ENCODE assay signal across 11 cellular contexts in the genomic region with DNA sequence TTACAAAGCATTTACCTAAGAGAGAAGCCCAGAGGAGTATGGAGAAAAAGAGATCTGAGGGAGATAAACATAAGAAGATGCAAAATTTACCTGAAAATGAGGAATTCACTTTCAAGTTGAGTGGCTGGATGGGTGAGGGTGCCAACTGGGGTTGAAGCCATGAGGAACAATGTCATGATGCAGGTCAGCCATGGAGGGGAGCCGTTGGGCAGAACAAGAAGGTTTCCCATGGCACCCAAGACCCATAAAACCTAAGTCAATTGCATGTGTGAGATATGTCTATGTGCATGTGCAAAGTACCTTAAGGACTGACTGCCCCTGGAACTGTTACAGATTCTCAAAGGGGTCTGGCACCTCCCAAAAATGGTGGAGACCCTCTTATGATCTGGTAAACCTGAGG. TPM values are rescaled to one million over a fixed set of nuclear protein-coding genes. Genes with fewer than 3 reads are reported as not detected.
DNase-seq lines count a peak whose midpoint lies in the region; ATAC-seq, FAIRE-seq and TF ChIP-seq lines count a peak whose summit lies in the region.
"Had no signal": no experiment of that assay in that cellular context is flagged by ENCODE, and none has a peak within 500 bp of the region (broad histone marks: within the 10 kb centered on the region; RNA-seq: fewer than 3 reads in every experiment).

No MANE protein-coding gene starts in this region.

- H4K20me1 ChIP-seq in keratinocyte (ENCODE audit: control insufficient read depth, extremely low read depth, insufficient read depth, low read length): no peaks in the 10 kb centered on the region

- H3K4me2 ChIP-seq in keratinocyte (ENCODE audit: control insufficient read depth, extremely low read depth, insufficient read depth, low read depth, low read length): no peak overlapping the region

- H3K4me3 ChIP-seq in brain microvascular endothelial cell (ENCODE audit: low read depth, low read length): no peak overlapping the region
- no peak overlapping the region for H3K4me3 ChIP-seq in keratinocyte (ENCODE audit: control insufficient read depth in 2 of 3, extremely low read depth in 1 of 3, insufficient read depth in 2 of 3, low read depth in 1 of 3, low read length in 3 of 3)

- in situ Hi-C loops in KBM-7 (cut with MboI; ENCODE audit: low pct_unique_long_range_greater_than_20kb, low sequenced_read_pairs): no loop called here
- in situ Hi-C loops in brain microvascular endothelial cell (cut with HindIII; ENCODE audit: low pct_ligation_motif_present, low sequenced_read_pairs): no loop called here

- H3K9me1 ChIP-seq in keratinocyte (ENCODE audit: control insufficient read depth, extremely low read depth, insufficient read depth, low read length): no peaks in the 10 kb centered on the region

- H3K27me3 ChIP-seq in brain microvascular endothelial cell (replicated peaks) (no peaks in the 10 kb centered on the region), keratinocyte (ENCODE audit: control insufficient read depth, extremely low read depth, insufficient read depth, low read length) (no peaks in the 10 kb centered on the region)
- H3K27me3 ChIP-seq: neutrophil had no signal

- dilution Hi-C loops in keratinocyte (cut with MboI; ENCODE audit: extremely low pct_ligation_motif_present, low sequenced_read_pairs): no loop called here

- TF ChIP-seq CTCF in brain microvascular endothelial cell (IDR thresholded peaks at IDR 0.05; ENCODE audit: low read depth, low read length, missing control alignments) (peak; percentile 53), keratinocyte (optimal IDR thresholded peaks at IDR 0.05 in 1 of 3, IDR thresholded peaks at IDR 0.05 in 1 of 3, conservative IDR thresholded peaks at IDR 0.05 in 1 of 3; ENCODE audit: extremely low read depth in 1 of 3, insufficient read depth in 2 of 3, low read length in 3 of 3) (peak; percentile 41 to 82 (median 60))

- no peaks in the 10 kb centered on the region for H3K79me2 ChIP-seq in keratinocyte (ENCODE audit: control insufficient read depth, insufficient read depth, low read length)

- no peaks in the 10 kb centered on the region for H3K9me3 ChIP-seq in keratinocyte (ENCODE audit: control insufficient read depth, low read depth, low read length)
- H3K9me3 ChIP-seq: neutrophil had no signal

- no peaks in the 10 kb centered on the region for H3K4me1 ChIP-seq in keratinocyte (ENCODE audit: control insufficient read depth, extremely low read depth, insufficient read depth, low read length)

- H3K27ac ChIP-seq in brain microvascular endothelial cell (no peak overlapping the region), keratinocyte (ENCODE audit: control insufficient read depth, insufficient read depth, low read length) (no peak overlapping the region)
- H3K27ac ChIP-seq: neutrophil had no signal

- no peak overlapping the region for H3K9ac ChIP-seq in keratinocyte (ENCODE audit: control insufficient read depth, extremely low read depth, insufficient read depth, low read length)

- peak; percentile 4 for DNase-seq in AG08395 (ENCODE audit: low spot score)
- peak; percentile 56 for DNase-seq in KBM-7
- peak; percentile 11 for DNase-seq in brain microvascular endothelial cell
- DNase-seq in keratinocyte (ENCODE audit: low read depth, low spot score): no peak
- no peak for DNase-seq in NCI-H748 treated with DMSO at 0.1 percent for 48 hours (lab: John Stamatoyannopoulos, UW)
- DNase-seq in NCI-H2081 treated with DMSO at 0.1 percent for 48 hours (lab: John Stamatoyannopoulos, UW): no peak
- DNase-seq: activated CD8-positive, alpha-beta memory T cell treated with anti-CD3 and anti-CD28 coated beads, Interleukin-2, amount 10 ng/mL, durations not matched to agents 7 days and 5 days; effector CD8-positive, alpha-beta T cell had no signal

- FAIRE-seq in keratinocyte (lab: Jason Lieb, UNC): no peak

- no peak overlapping the region for H2AFZ ChIP-seq in keratinocyte (ENCODE audit: control insufficient read depth, low read length)

- no peaks in the 10 kb centered on the region for H3K36me3 ChIP-seq in brain microvascular endothelial cell (replicated peaks)
- no peaks in the 10 kb centered on the region for H3K36me3 ChIP-seq in keratinocyte (ENCODE audit: control insufficient read depth in 2 of 2, extremely low read depth in 1 of 2, insufficient read depth in 2 of 2, low read length in 2 of 2)
- H3K36me3 ChIP-seq: neutrophil had no signal

- ATAC-seq in HG03025 (IDR thresholded peaks at IDR 0.05; ENCODE audit: low FRiP score, unreplicated experiment): no peak
- ATAC-seq in HG02610 (IDR thresholded peaks at IDR 0.05; ENCODE audit: unreplicated experiment): no peak
- ATAC-seq: activated CD8-positive, alpha-beta memory T cell treated with anti-CD3 and anti-CD28 coated beads, Interleukin-2, amount 10 ng/mL, durations not matched to agents 7 days and 5 days had no signal

RNA-seq across cellular contexts. Expression of gene PRRG1, which starts 46.6 kb away (rescaled TPM):
- 19.5 to 30.2 TPM (median 29.2 TPM) in 3 replicates for polyA plus RNA-seq in keratinocyte
- polyA plus RNA-seq in keratinocyte (2011; ENCODE audit: low read depth): 6.8 TPM
- polyA plus RNA-seq in keratinocyte (2011; cell fraction: cytosol; rRNA removed): 12.8 and 19.3 TPM in 2 replicates
- 30.1 and 43.8 TPM in 2 replicates for polyA plus RNA-seq in keratinocyte (2011; cell fraction: nucleus; rRNA removed)
- polyA plus RNA-seq in keratinocyte (2012; ENCODE audit: low replicate concordance): 6.4 and 12.5 TPM in 2 replicates
- 26.6 to 38.4 TPM (median 30.5 TPM) in 3 replicates for polyA minus RNA-seq in keratinocyte
- 15.2 TPM for polyA minus RNA-seq in keratinocyte (2011; cell fraction: cytosol; rRNA and poly(A)+ RNA removed)
- 23.8 and 49.6 TPM in 2 replicates for polyA minus RNA-seq in keratinocyte (2011; cell fraction: nucleus; rRNA and poly(A)+ RNA removed)

Comparison
In these comparisons a context has a peak if more than half of its experiments do, and no peak if none do; other contexts are left out.
1. DNase-seq: peak in AG08395 (single experiment), KBM-7 (single experiment) and brain microvascular endothelial cell (single experiment); none in keratinocyte (single experiment), NCI-H748 treated with DMSO at 0.1 percent for 48 hours (single experiment) and NCI-H2081 treated with DMSO at 0.1 percent for 48 hours (single experiment).